In genomic region chr14:54301349-54301748, GRCh38 we compare ENCODE assay signal across 23 cellular contexts.
"Had no signal": no experiment of that assay in that cellular context is flagged by ENCODE, and none has a peak within 500 bp of the region (broad histone marks: within the 10 kb centered on the region; RNA-seq: fewer than 3 reads in every experiment).

No MANE protein-coding gene starts in this region.

- H3K27ac Mint-ChIP-seq: activated CD8-positive, alpha-beta T cell treated with anti-CD3 and anti-CD28 coated beads, Interleukin-2, amount 10 ng/mL, durations not matched to agents 7 days and 5 days; activated naive CD4-positive, alpha-beta T cell treated with anti-CD3 and anti-CD28 coated beads, Interleukin-2, amount 50 U/mL, for 24 hours; activated T-helper 1 cell treated with anti-CD3 and anti-CD28 coated beads, Interleukin-12 subunit alpha, Interleukin-12 subunit beta, Interleukin-2, Interleukin-4 antibody, amounts not matched to agents 30 ng/mL and 10 ng/mL and 1 ng/mL, durations not matched to agents 14 hours and 24 hours and 36 hours; stimulated activated memory B cell treated with anti-CD40 and anti-IgM and Interleukin-4, amounts not matched to agents 10 μg/mL and 1 μg/mL and 100 μg/mL, for 72 hours; type B pancreatic cell had no signal

- H3K27me3 ChIP-seq: ascending aorta, right lobe of liver, testis had no signal

- H3K27ac ChIP-seq: ascending aorta, brain microvascular endothelial cell, right lobe of liver, skin epidermis, testis had no signal

- H3K4me1 ChIP-seq: ascending aorta, heart right ventricle, right lobe of liver, testis had no signal

- ATAC-seq: activated CD8-positive, alpha-beta T cell treated with anti-CD3 and anti-CD28 coated beads, Interleukin-2, amount 10 ng/mL, durations not matched to agents 7 days and 5 days; heart right ventricle; right lobe of liver; stimulated activated memory B cell treated with anti-CD40 and anti-IgM and Interleukin-4, amounts not matched to agents 10 μg/mL and 1 μg/mL and 100 μg/mL, for 72 hours had no signal

- DNase-seq: activated CD4-positive, alpha-beta T cell treated with anti-CD3 and anti-CD28 coated beads for 1 hour; activated CD4-positive, alpha-beta T cell treated with anti-CD3 and anti-CD28 coated beads, Interleukin-2, amount 50 U/mL, for 1 hour; activated CD8-positive, alpha-beta T cell treated with anti-CD3 and anti-CD28 coated beads, Interleukin-2, amount 10 ng/mL, durations not matched to agents 7 days and 5 days; activated gamma-delta T cell; brain microvascular endothelial cell; caudate nucleus; dermis blood vessel endothelial cell; effector CD8-positive, alpha-beta T cell; erythroblast; foreskin fibroblast; heart right ventricle; mesenchymal stem cell; occipital lobe; right lobe of liver; stimulated activated CD4-positive, alpha-beta T cell treated with anti-CD3 and anti-CD28 coated beads, Interleukin-15, amount 100 ng/mL, for 24 hours; T-helper 9 cell; testis had no signal

- H3K4me1 Mint-ChIP-seq: activated naive CD4-positive, alpha-beta T cell treated with anti-CD3 and anti-CD28 coated beads, Interleukin-2, amount 50 U/mL, for 24 hours; stimulated activated memory B cell treated with anti-CD40 and anti-IgM and Interleukin-4, amounts not matched to agents 10 μg/mL and 1 μg/mL and 100 μg/mL, for 72 hours had no signal

- H3K4me3 ChIP-seq: ascending aorta, heart right ventricle, right lobe of liver, skin epidermis, testis had no signal

- H3K36me3 ChIP-seq: ascending aorta, brain microvascular endothelial cell, heart right ventricle, right lobe of liver had no signal

- H3K9me3 ChIP-seq: ascending aorta, heart right ventricle, right lobe of liver, testis had no signal

- H3K36me3 Mint-ChIP-seq: activated naive CD4-positive, alpha-beta T cell treated with anti-CD3 and anti-CD28 coated beads, Interleukin-2, amount 50 U/mL, for 24 hours; stimulated activated memory B cell treated with anti-CD40 and anti-IgM and Interleukin-4, amounts not matched to agents 10 μg/mL and 1 μg/mL and 100 μg/mL, for 72 hours; type B pancreatic cell had no signal

- H3K4me3 Mint-ChIP-seq: activated CD8-positive, alpha-beta T cell treated with anti-CD3 and anti-CD28 coated beads, Interleukin-2, amount 10 ng/mL, durations not matched to agents 7 days and 5 days; activated naive CD4-positive, alpha-beta T cell treated with anti-CD3 and anti-CD28 coated beads, Interleukin-2, amount 50 U/mL, for 24 hours; activated T-helper 1 cell treated with anti-CD3 and anti-CD28 coated beads, Interleukin-12 subunit alpha, Interleukin-12 subunit beta, Interleukin-2, Interleukin-4 antibody, amounts not matched to agents 30 ng/mL and 10 ng/mL and 1 ng/mL, durations not matched to agents 14 hours and 24 hours and 36 hours; stimulated activated memory B cell treated with anti-CD40 and anti-IgM and Interleukin-4, amounts not matched to agents 10 μg/mL and 1 μg/mL and 100 μg/mL, for 72 hours; type B pancreatic cell had no signal

- H3K9me3 Mint-ChIP-seq: activated naive CD4-positive, alpha-beta T cell treated with anti-CD3 and anti-CD28 coated beads, Interleukin-2, amount 50 U/mL, for 24 hours; activated T-helper 1 cell treated with anti-CD3 and anti-CD28 coated beads, Interleukin-12 subunit alpha, Interleukin-12 subunit beta, Interleukin-2, Interleukin-4 antibody, amounts not matched to agents 30 ng/mL and 10 ng/mL and 1 ng/mL, durations not matched to agents 14 hours and 24 hours and 36 hours; stimulated activated memory B cell treated with anti-CD40 and anti-IgM and Interleukin-4, amounts not matched to agents 10 μg/mL and 1 μg/mL and 100 μg/mL, for 72 hours had no signal
